In genomic region chr19:8208119-8208709, GRCh38 we compare ENCODE assay signal across 9 cellular contexts. TPM values are rescaled to one million over a fixed set of nuclear protein-coding genes. Genes with fewer than 3 reads are reported as not detected.
DNase-seq lines count a peak whose midpoint lies in the region; ATAC-seq and TF ChIP-seq lines count a peak whose summit lies in the region.
"Had no signal": no experiment of that assay in that cellular context is flagged by ENCODE, and none has a peak within 500 bp of the region (broad histone marks: within the 10 kb centered on the region; RNA-seq: fewer than 3 reads in every experiment).

No MANE protein-coding gene starts in this region.

- peaks cover 15% of the 10 kb centered on the region; the same call in 1 of the 2 replicates for H3K79me2 ChIP-seq in HCT116 (ENCODE audit: insufficient read depth, low read length)

- peak overlapping the region; percentile 76 for H3K4me2 ChIP-seq in HCT116 (ENCODE audit: low read length)

- H3K27ac ChIP-seq in HCT116 (ENCODE audit: low read depth, low read length), result 0 out of 2 replicates have a peak overlapping the region, but pooled peaks have one; percentile 18
- no peak overlapping the region for H3K27ac ChIP-seq in iPS DF 6.9 (ENCODE audit: low read length)

- intact Hi-C loops in HCT116 (cut with micrococcal nuclease), result no loop called here
- intact Hi-C loops in activated CD8-positive, alpha-beta T cell treated with anti-CD3 and anti-CD28 coated beads for 36 hours (cut with micrococcal nuclease), result no loop called here

- H3K36me3 Mint-ChIP-seq in activated CD8-positive, alpha-beta T cell treated with anti-CD3 and anti-CD28 coated beads for 36 hours (ENCODE audit: low read depth), result no peaks in the 10 kb centered on the region
- peaks cover 25% of the 10 kb centered on the region for H3K36me3 Mint-ChIP-seq in stimulated activated effector memory CD8-positive, alpha-beta T cell treated with anti-CD3 and anti-CD28 coated beads, Interleukin-12 subunit alpha, Interleukin-12 subunit beta, amount 100 ng/mL, for 72 hours

- no peak overlapping the region for H2AFZ ChIP-seq in HCT116 (ENCODE audit: low read depth, low read length, poor library complexity, severe bottlenecking)

- H3K27me3 ChIP-seq in HCT116 (ENCODE audit: insufficient read depth, low read length), result no peaks in the 10 kb centered on the region
- H3K27me3 ChIP-seq in iPS DF 6.9 (ENCODE audit: control insufficient read depth, insufficient read depth, low read length), result no peaks in the 10 kb centered on the region

- H3K4me1 ChIP-seq in HCT116 (ENCODE audit: control insufficient read depth in 1 of 2, insufficient read depth in 2 of 2, low read length in 2 of 2), result peaks cover 38 to 50% of the 10 kb centered on the region in 2 experiments
- H3K4me1 ChIP-seq in iPS DF 6.9 (ENCODE audit: control insufficient read depth, insufficient read depth, low read length), result peaks cover 3% of the 10 kb centered on the region

- H3K9me3 ChIP-seq in HCT116 (ENCODE audit: control insufficient read depth in 1 of 2, insufficient read depth in 1 of 2, low read depth in 1 of 2, low read length in 2 of 2), result no peaks in the 10 kb centered on the region
- no peaks in the 10 kb centered on the region for H3K9me3 ChIP-seq in iPS DF 6.9 (ENCODE audit: control insufficient read depth, insufficient read depth, low read length)

- no TSS peak for BruUV-seq in HCT116 (replicated peaks; lab: Mats Ljungman, UMichigan)

- no peaks in the 10 kb centered on the region for H4K20me1 ChIP-seq in HCT116 (ENCODE audit: insufficient read depth)

- no peak for TF ChIP-seq CTCF in HCT116 (IDR thresholded peaks at IDR 0.05 in 2 of 3, conservative IDR thresholded peaks at IDR 0.05 in 1 of 3; ENCODE audit: borderline replicate concordance in 1 of 3, insufficient read depth in 1 of 3, low read depth in 2 of 3, low read length in 2 of 3)
- no peak for TF ChIP-seq CTCF in activated CD8-positive, alpha-beta T cell treated with anti-CD3 and anti-CD28 coated beads for 36 hours (IDR thresholded peaks at IDR 0.05)

- CTCF ChIA-PET in HCT116 (lab: Charles Lee), result no interaction called here
- CTCF ChIA-PET in activated CD8-positive, alpha-beta T cell treated with anti-CD3 and anti-CD28 coated beads for 36 hours (lab: Charles Lee), result no interaction called here

- no peaks in the 10 kb centered on the region for H3K36me3 ChIP-seq in HCT116 (ENCODE audit: control insufficient read depth in 1 of 2, insufficient read depth in 2 of 2, low read length in 2 of 2)
- H3K36me3 ChIP-seq in iPS DF 6.9 (ENCODE audit: control insufficient read depth, insufficient read depth, low read length), result no peaks in the 10 kb centered on the region

- peak overlapping the region; percentile 72 for H3K4me3 Mint-ChIP-seq in activated CD8-positive, alpha-beta T cell treated with anti-CD3 and anti-CD28 coated beads for 36 hours
- H3K4me3 Mint-ChIP-seq in stimulated activated effector memory CD8-positive, alpha-beta T cell treated with anti-CD3 and anti-CD28 coated beads, Interleukin-12 subunit alpha, Interleukin-12 subunit beta, amount 100 ng/mL, for 72 hours, result peak overlapping the region; percentile 100

- no CpG with 5 or more reads among the region's 26 CpGs for WGBS in iPS DF 6.9 (ENCODE audit: insufficient coverage, insufficient read length)

- no peaks in the 10 kb centered on the region for H3K9me2 ChIP-seq in HCT116 (ENCODE audit: insufficient read depth)

- TF ChIP-seq RAD21 in HCT116 (IDR thresholded peaks at IDR 0.05; ENCODE audit: low read depth), result no peak

- DNase-seq in HCT116 (ENCODE audit: low read depth, low spot score) (no peak), iPS DF 6.9 (ENCODE audit: low read depth, low spot score) (no peak)
- DNase-seq in activated CD8-positive, alpha-beta T cell treated with anti-CD3 and anti-CD28 coated beads for 36 hours, result no peak
- no peak for DNase-seq in stimulated activated effector memory CD8-positive, alpha-beta T cell treated with anti-CD3 and anti-CD28 coated beads, Interleukin-12 subunit alpha, Interleukin-12 subunit beta, amount 100 ng/mL, for 72 hours (ENCODE audit: low spot score in 2 of 2)
- DNase-seq in activated naive CD4-positive, alpha-beta T cell (lab: John Stamatoyannopoulos, UW), result no peak

- TF ChIP-seq POLR2A in HCT116 (IDR thresholded peaks at IDR 0.05; ENCODE audit: borderline replicate concordance, extremely low read depth, insufficient read depth, insufficient read length), result no peak

- H3K27ac Mint-ChIP-seq in activated CD8-positive, alpha-beta T cell treated with anti-CD3 and anti-CD28 coated beads for 36 hours, result no peak overlapping the region
- H3K27ac Mint-ChIP-seq in stimulated activated effector memory CD8-positive, alpha-beta T cell treated with anti-CD3 and anti-CD28 coated beads, Interleukin-12 subunit alpha, Interleukin-12 subunit beta, amount 100 ng/mL, for 72 hours, result peak overlapping the region; percentile 71

- H3K4me3 ChIP-seq in HCT116 (replicated peaks in 1 of 2; ENCODE audit: low read depth in 1 of 2, low read length in 2 of 2), result peak overlapping the region in 1 of 2 experiments; percentile 46; a peak in 2 of 4 replicates
- H3K4me3 ChIP-seq in iPS DF 6.9 (ENCODE audit: low read length), result peak overlapping the region; percentile 32; the same call in 1 of the 2 replicates

- H3K9ac ChIP-seq in HCT116 (ENCODE audit: low read length), result 0 out of 2 replicates have a peak overlapping the region, but pooled peaks have one; percentile 34

- H3K4me1 Mint-ChIP-seq in activated CD8-positive, alpha-beta T cell treated with anti-CD3 and anti-CD28 coated beads for 36 hours (ENCODE audit: low read depth), result peaks cover 25% of the 10 kb centered on the region
- peaks cover 36% of the 10 kb centered on the region for H3K4me1 Mint-ChIP-seq in stimulated activated effector memory CD8-positive, alpha-beta T cell treated with anti-CD3 and anti-CD28 coated beads, Interleukin-12 subunit alpha, Interleukin-12 subunit beta, amount 100 ng/mL, for 72 hours

- ATAC-seq in HCT116 (no peak), HG03521 (IDR thresholded peaks at IDR 0.05; ENCODE audit: unreplicated experiment) (no peak), HG02938 (IDR thresholded peaks at IDR 0.05; ENCODE audit: unreplicated experiment) (no peak), GM19455 (IDR thresholded peaks at IDR 0.05; ENCODE audit: unreplicated experiment) (no peak)
- no peak for ATAC-seq in activated CD8-positive, alpha-beta T cell treated with anti-CD3 and anti-CD28 coated beads for 36 hours
- no peak for ATAC-seq in stimulated activated effector memory CD8-positive, alpha-beta T cell treated with anti-CD3 and anti-CD28 coated beads, Interleukin-12 subunit alpha, Interleukin-12 subunit beta, amount 100 ng/mL, for 72 hours

- POLR2A ChIA-PET in HCT116 (lab: Charles Lee), result no interaction called here
- POLR2A ChIA-PET in activated CD8-positive, alpha-beta T cell treated with anti-CD3 and anti-CD28 coated beads for 36 hours (lab: Charles Lee), result interaction anchor here (1.0 kb wide), 1 partner anchor 10 kb away, joined by 5 read pairs; no protein-coding TSS in a partner anchor

- H3K9me3 Mint-ChIP-seq in activated CD8-positive, alpha-beta T cell treated with anti-CD3 and anti-CD28 coated beads for 36 hours, result no peaks in the 10 kb centered on the region
- H3K9me3 Mint-ChIP-seq in stimulated activated effector memory CD8-positive, alpha-beta T cell treated with anti-CD3 and anti-CD28 coated beads, Interleukin-12 subunit alpha, Interleukin-12 subunit beta, amount 100 ng/mL, for 72 hours, result no peaks in the 10 kb centered on the region

- RAD21 ChIA-PET in HCT116 (lab: Charles Lee; ENCODE audit: low non-redundant PET in 1 of 2, low total read pairs in 2 of 2, uncharacterized antibody in 2 of 2, unreplicated experiment in 2 of 2), result no interaction called here

- no peaks in the 10 kb centered on the region for H3K27me3 Mint-ChIP-seq in activated CD8-positive, alpha-beta T cell treated with anti-CD3 and anti-CD28 coated beads for 36 hours

TF ChIP-seq in HCT116, 20 proteins besides CTCF, POLR2A, EP300 and RAD21:
- TF ChIP-seq EGR1 (IDR thresholded peaks at IDR 0.05; ENCODE audit: low read depth) (no peak), SP1 (IDR thresholded peaks at IDR 0.05; ENCODE audit: low read depth) (no peak), ELF1 (IDR thresholded peaks at IDR 0.05; ENCODE audit: borderline replicate concordance, low read depth) (no peak), ZFX (IDR thresholded peaks at IDR 0.05) (no peak), REST (IDR thresholded peaks at IDR 0.05; ENCODE audit: low read depth) (no peak)
- TF ChIP-seq, protein P1, sequence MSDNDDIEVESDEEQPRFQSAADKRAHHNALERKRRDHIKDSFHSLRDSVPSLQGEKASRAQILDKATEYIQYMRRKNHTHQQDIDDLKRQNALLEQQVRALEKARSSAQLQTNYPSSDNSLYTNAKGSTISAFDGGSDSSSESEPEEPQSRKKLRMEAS (IDR thresholded peaks at IDR 0.05), result no peak

RNA-seq across cellular contexts. Expression of gene CERS4, which starts 1.0 kb away (rescaled TPM):
- 26.0 TPM for total RNA-seq in HCT116 (2021; ENCODE audit: unreplicated experiment)
- 16.5 and 17.7 TPM in 2 replicates for polyA plus RNA-seq in HCT116 (2012)
- total RNA-seq in activated CD8-positive, alpha-beta T cell treated with anti-CD3 and anti-CD28 coated beads for 36 hours, result 10 to 100 TPM; 15.5 to 19.7 TPM

RNA-seq across cellular contexts. Expression of gene FBN3, which starts 58.8 kb away (rescaled TPM):
- 6.6 TPM for total RNA-seq in HCT116 (2021; ENCODE audit: unreplicated experiment)
- 5.0 and 7.1 TPM in 2 replicates for polyA plus RNA-seq in HCT116 (2012)
- total RNA-seq in activated CD8-positive, alpha-beta T cell treated with anti-CD3 and anti-CD28 coated beads for 36 hours, result under 1 TPM in 1 of 2 experiments, not detected in 1; 0.02 TPM
- total RNA-seq: M059J had no signal
